ENCODE assay signal across 6 cellular contexts in the genomic region with DNA sequence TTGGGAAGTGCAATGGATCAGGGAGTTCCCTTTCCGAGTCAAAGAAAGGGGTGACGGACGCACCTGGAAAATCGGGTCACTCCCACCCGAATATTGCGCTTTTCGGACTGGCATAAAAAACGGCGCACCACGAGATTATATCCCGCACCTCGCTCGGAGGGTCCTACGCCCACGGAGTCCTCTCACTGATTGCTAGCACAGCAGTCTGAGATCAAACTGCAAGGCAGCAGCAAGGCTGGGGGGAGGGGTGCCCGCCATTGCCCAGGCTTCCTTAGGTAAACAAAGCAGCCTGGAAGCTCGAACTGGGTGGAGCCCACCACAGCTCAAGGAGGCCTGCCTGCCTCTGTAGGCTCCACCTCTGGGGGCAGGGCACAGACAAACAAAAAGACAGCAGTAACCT. TPM values are rescaled to one million over a fixed set of nuclear protein-coding genes. Genes with fewer than 3 reads are reported as not detected.
DNase-seq lines count a peak whose midpoint lies in the region; ATAC-seq, FAIRE-seq and TF ChIP-seq lines count a peak whose summit lies in the region.
"Not testable (repeated sequence)": the region's sequence is repeated elsewhere in the genome, so short reads cannot be mapped to it uniquely, and the experiment has no call there.

No MANE protein-coding gene starts in this region.

- peak overlapping the region; percentile 23 for H3K4me3 ChIP-seq in H7 (ENCODE audit: insufficient read depth, low read depth, low read length)
- H3K4me3 ChIP-seq in HUES64 (ENCODE audit: low read length): peak overlapping the region; percentile 55
- H3K4me3 ChIP-seq in K562: peak overlapping the region; percentile 34

- peak overlapping the region; percentile 73 for H3K9ac ChIP-seq in HUES64 (ENCODE audit: low read depth, low read length)
- peak overlapping the region; percentile 10 to 68; a peak in 3 of 4 replicates for H3K9ac ChIP-seq in K562 (ENCODE audit: insufficient read depth in 1 of 2, low read depth in 2 of 2, low read length in 2 of 2)

- WGBS in HUES64: 29% methylated on average over 17 of the region's 17 CpGs
- 5% methylated on average over 17 of the region's 17 CpGs for WGBS in K562 (ENCODE audit: insufficient coverage, low coverage, missing lambda C conversion rate)

- TF ChIP-seq CTCF in CD14-positive monocyte (IDR thresholded peaks at IDR 0.05); K562 (IDR thresholded peaks at IDR 0.05 in 2 of 3, conservative IDR thresholded peaks at IDR 0.05 in 1 of 3; ENCODE audit: insufficient read depth in 2 of 3, low read depth in 1 of 3, low read length in 3 of 3); nephron progenitor cell (IDR thresholded peaks at IDR 0.05): not testable (repeated sequence)

- POLR2A ChIA-PET in K562 (lab: Yijun Ruan, JAX): interaction anchor here (0.8 kb wide), 1 partner anchor 273 kb away, joined by 3 read pairs; no protein-coding TSS in a partner anchor

- not testable (repeated sequence) for TF ChIP-seq EP300 in K562 (IDR thresholded peaks at IDR 0.05; ENCODE audit: low read length)

- H3K4me1 Mint-ChIP-seq in CD14-positive monocyte: peaks cover 34% of the 10 kb centered on the region
- not testable (repeated sequence) for H3K4me1 Mint-ChIP-seq in nephron progenitor cell

- H3K9me3 ChIP-seq in HUES64 (ENCODE audit: insufficient read depth, low read depth, low read length); K562 (replicated peaks; ENCODE audit: control insufficient read depth, insufficient read depth, low read depth, low read length): not testable (repeated sequence)

- not testable (repeated sequence) for TF ChIP-seq POLR2A in K562 (conservative IDR thresholded peaks at IDR 0.05)

- peak overlapping the region; percentile 57 for H3K4me2 ChIP-seq in K562 (ENCODE audit: insufficient read depth, low read length)

- CTCF ChIA-PET in K562 (lab: Yijun Ruan, JAX; ENCODE audit: low intra/inter-chr PET ratio): not testable (repeated sequence)

- not testable (repeated sequence) for H3K27me3 Mint-ChIP-seq in CD14-positive monocyte (ENCODE audit: low read depth in 3 of 3); nephron progenitor cell (ENCODE audit: low read depth, poor library complexity)

- peaks cover 18% of the 10 kb centered on the region for H3K4me1 ChIP-seq in HUES64 (ENCODE audit: insufficient read depth, low read length)
- H3K4me1 ChIP-seq in K562 (replicated peaks in 1 of 2; ENCODE audit: control insufficient read depth in 2 of 2, insufficient read depth in 2 of 2, low read length in 2 of 2): not testable (repeated sequence)

- H3K36me3 ChIP-seq in H7 (replicated peaks; ENCODE audit: control insufficient read depth, insufficient read depth, low read length); HUES64 (ENCODE audit: insufficient read depth, low read length); K562 (ENCODE audit: control insufficient read depth, insufficient read depth, low read length): not testable (repeated sequence)

- H3K27ac Mint-ChIP-seq in CD14-positive monocyte: peak overlapping the region in 5 of 7 donors; percentile 60 to 96 (median 95)
- H3K27ac Mint-ChIP-seq in nephron progenitor cell: not testable (repeated sequence)

- in situ Hi-C loops in K562 (cut with MboI): not testable (repeated sequence)

- TF ChIP-seq RAD21 in K562 (CRISPR knock-in tag; conservative IDR thresholded peaks at IDR 0.05 in 1 of 2, IDR thresholded peaks at IDR 0.05 in 1 of 2): not testable (repeated sequence)

- not testable (repeated sequence) for H3K9me1 ChIP-seq in K562 (ENCODE audit: control insufficient read depth, insufficient read depth, low read length)

- H3K27me3 ChIP-seq in H7 (ENCODE audit: control insufficient read depth, insufficient read depth, low read length); HUES64 (ENCODE audit: insufficient read depth, low read length); K562 (ENCODE audit: control insufficient read depth in 2 of 2, insufficient read depth in 2 of 2, low read length in 2 of 2): not testable (repeated sequence)

- H3K27ac ChIP-seq in HUES64 (ENCODE audit: low read depth, low read length); K562 (ENCODE audit: extremely low read depth, low read depth, low read length): not testable (repeated sequence)
- H3K27ac ChIP-seq in epithelial cell of prostate: peak overlapping the region; percentile 38

- intact Hi-C loops in CD14-positive monocyte (cut with micrococcal nuclease); K562 (cut with micrococcal nuclease): not testable (repeated sequence)

- not testable (repeated sequence) for ATAC-seq in K562

- H3K9me3 Mint-ChIP-seq in CD14-positive monocyte: not testable (repeated sequence)
- peaks cover 20% of the 10 kb centered on the region for H3K9me3 Mint-ChIP-seq in nephron progenitor cell

- FAIRE-seq in K562 (lab: Jason Lieb, UNC): not testable (repeated sequence)

- BruUV-seq in K562 (replicated peaks; lab: Mats Ljungman, UMichigan): not testable (repeated sequence)

- not testable (repeated sequence) for H4K20me1 ChIP-seq in K562 (replicated peaks; ENCODE audit: control insufficient read depth, insufficient read depth, low read length)

- H3K36me3 Mint-ChIP-seq in CD14-positive monocyte; nephron progenitor cell (ENCODE audit: low read depth): not testable (repeated sequence)

- not testable (repeated sequence) for H3K79me2 ChIP-seq in K562 (ENCODE audit: control insufficient read depth, insufficient read depth, low read length)

- peak overlapping the region; percentile 81 for H2AFZ ChIP-seq in K562 (ENCODE audit: low read depth, low read length)

- peak overlapping the region in 1 of 2 donors; percentile 70 for H3K4me3 Mint-ChIP-seq in CD14-positive monocyte
- H3K4me3 Mint-ChIP-seq in nephron progenitor cell: not testable (repeated sequence)

- DNase-seq in CD14-positive monocyte (ENCODE audit: low spot score); H7; K562 (ENCODE audit: extremely low read depth in 1 of 4, low spot score in 3 of 4); epithelial cell of prostate (ENCODE audit: low read depth, low spot score): not testable (repeated sequence)
- DNase-seq in nephron progenitor cell: peak; percentile 8

TF ChIP-seq in K562, 482 proteins besides CTCF, POLR2A, EP300 and RAD21:
- TF ChIP-seq FOXA3 (CRISPR knock-in tag; conservative IDR thresholded peaks at IDR 0.05 in 1 of 2, IDR thresholded peaks at IDR 0.05 in 1 of 2) (peak; percentile 66 to 77; a peak in 3 of 4 replicates), EGR1 (conservative IDR thresholded peaks at IDR 0.05) (0 out of 2 replicates have a peak, but pooled peaks have one; percentile 12), YY1 (IDR thresholded peaks at IDR 0.05; ENCODE audit: borderline replicate concordance in 1 of 3, control insufficient read depth in 1 of 3, extremely low read depth in 1 of 3, insufficient read depth in 3 of 3, insufficient read length in 1 of 3, insufficient replicate concordance in 2 of 3, low read depth in 1 of 3, low read length in 2 of 3) (peak in 1 of 3 experiments; percentile 37), NRF1 (conservative IDR thresholded peaks at IDR 0.05 in 1 of 2, IDR thresholded peaks at IDR 0.05 in 1 of 2) (0 out of 4 replicates have a peak, but pooled peaks of 1 of the 2 experiments have one; percentile 9), FOXK2 (conservative IDR thresholded peaks at IDR 0.05 in 1 of 2, IDR thresholded peaks at IDR 0.05 in 1 of 2; ENCODE audit: low read depth in 2 of 2) (0 out of 4 replicates have a peak, but pooled peaks of 1 of the 2 experiments have one; percentile 28)
TF ChIP-seq in K562: peak in this region for 5; not testable (repeated sequence) for 477.

RNA-seq across cellular contexts. Expression of a gene that starts 58.6 kb away (rescaled TPM):
- polyA plus RNA-seq in CD14-positive monocyte (1 to 10 TPM; 4.8 to 5.5 TPM), K562 (2011; rRNA removed) (3.2 and 3.7 TPM in 2 replicates), K562 (2014; fragmentation: Illumina TruSeq; extraction: Trizol) (7.4 and 8.5 TPM in 2 replicates), K562 (2014; fragmentation: Nextera tagmentation; extraction: Ambion mirVana) (1 to 10 TPM; 2.3 TPM), K562 (2014; rRNA removed) (7.0 and 7.1 TPM in 2 replicates)
- 0.07 and 0.21 TPM in 2 replicates for total RNA-seq in H7 (2014; rRNA removed; shearing (Covaris generic))
- 0.20 TPM for polyA plus RNA-seq in HUES64 (2013, experiment 1 of 2)
- 0.13 TPM for polyA plus RNA-seq in HUES64 (2013, experiment 2 of 2)
- total RNA-seq in K562 (2011; cell fraction: chromatin; rRNA removed; ENCODE audit: low replicate concordance): 1.9 and 6.6 TPM in 2 replicates
- total RNA-seq in K562 (2011; cell fraction: nucleolus; rRNA removed): 1.0 and 1.7 TPM in 2 replicates
- total RNA-seq in K562 (2011; cell fraction: nucleoplasm; rRNA removed): 4.6 and 8.2 TPM in 2 replicates
- total RNA-seq in K562 (2014; rRNA removed) (5.1 and 5.3 TPM in 2 replicates), K562 (2014; rRNA removed; fragmentation: Illumina TruSeq; extraction: Trizol) (5.8 and 7.4 TPM in 2 replicates), K562 (2015; rRNA removed; fragmentation: Illumina TruSeq; extraction: Trizol) (4.0 and 4.4 TPM in 2 replicates), K562 (2021) (5.0 and 5.4 TPM in 2 replicates)
- polyA plus RNA-seq in K562 (2011; cell fraction: cytosol; rRNA removed): 0.55 and 2.2 TPM in 2 replicates
- 1.2 and 2.1 TPM in 2 replicates for polyA plus RNA-seq in K562 (2011; cell fraction: nucleus; rRNA removed)
- 4.1 and 5.4 TPM in 2 replicates for polyA plus RNA-seq in K562 (2012)
- polyA minus RNA-seq in K562 (2011; rRNA and poly(A)+ RNA removed): 2.0 and 3.0 TPM in 2 replicates
- polyA minus RNA-seq in K562 (2011; cell fraction: cytosol; rRNA and poly(A)+ RNA removed): 0.64 and 0.67 TPM in 2 replicates
- polyA minus RNA-seq in K562 (2011; cell fraction: nucleus; rRNA and poly(A)+ RNA removed): 1.3 and 2.2 TPM in 2 replicates
